Comparison of ENCODE assay signal across 24 cellular contexts in the genomic region with DNA sequence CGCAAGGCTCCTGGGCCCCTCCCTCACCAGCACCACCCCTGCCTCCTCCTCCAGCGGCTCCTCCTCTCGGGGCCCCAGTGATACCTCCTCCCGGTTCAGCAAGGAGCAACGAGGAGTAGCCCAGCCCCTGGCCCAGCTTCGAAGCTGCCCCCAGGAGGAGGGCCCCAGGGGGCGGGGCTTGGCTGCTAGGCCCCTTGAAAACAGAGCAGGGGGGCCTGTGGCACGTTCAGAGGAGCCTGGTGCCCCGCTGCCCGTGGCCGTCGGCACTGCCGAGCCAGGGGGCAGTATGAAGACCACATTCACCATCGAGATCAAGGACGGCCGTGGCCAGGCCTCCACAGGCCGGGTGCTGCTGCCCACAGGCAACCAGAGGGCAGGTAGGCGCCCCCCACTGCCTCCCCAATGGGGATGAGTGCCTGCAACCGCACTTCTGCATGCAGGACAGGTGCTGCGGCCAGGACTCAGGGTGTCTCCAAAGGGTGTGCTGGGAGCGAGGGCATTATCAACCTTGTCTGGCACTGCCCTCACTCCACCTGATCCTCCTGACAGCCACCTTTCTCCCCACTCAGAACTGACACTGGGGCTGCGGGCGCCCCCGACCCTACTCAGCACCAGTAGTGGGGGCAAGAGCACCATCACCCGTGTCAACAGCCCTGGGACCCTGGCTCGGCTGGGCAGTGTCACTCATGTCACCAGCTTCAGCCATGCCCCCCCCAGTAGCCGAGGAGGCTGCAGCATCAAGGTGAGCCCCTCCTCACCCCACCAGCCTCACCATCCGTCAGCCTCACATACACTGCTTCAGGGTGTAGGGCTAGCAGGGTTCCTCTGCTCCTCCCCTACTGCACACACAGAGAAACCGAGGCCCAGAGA. TPM values are rescaled to one million over a fixed set of nuclear protein-coding genes. Genes with fewer than 3 reads are reported as not detected.
DNase-seq lines count a peak whose midpoint lies in the region; ATAC-seq, FAIRE-seq and TF ChIP-seq lines count a peak whose summit lies in the region.
"Had no signal": no experiment of that assay in that cellular context is flagged by ENCODE, and none has a peak within 500 bp of the region (broad histone marks: within the 10 kb centered on the region; RNA-seq: fewer than 3 reads in every experiment).

No MANE protein-coding gene starts in this region.

- CTCF ChIA-PET in endothelial cell of umbilical vein (lab: Charles Lee) = interaction anchor here (1.1 to 3.2 kb wide), 5 partner anchors 9 to 144 kb away, joined by 4 to 11 read pairs (median 4); no protein-coding TSS in a partner anchor

- no peak overlapping the region for H3K4me3 ChIP-seq in right cardiac atrium (ENCODE audit: low read length)
- no peak overlapping the region for H3K4me3 ChIP-seq in endothelial cell of umbilical vein (replicated peaks in 1 of 3; ENCODE audit: insufficient read depth in 1 of 3, low read depth in 1 of 3, low read length in 3 of 3)
- peak overlapping the region in 1 of 2 donors; percentile 14 for H3K4me3 ChIP-seq in prostate gland
- H3K4me3 ChIP-seq: BLaER1 treated with 17β-estradiol and CSF1 and Interleukin-3, amounts not matched to agents 10 nM and 100 nM had no signal

- H3K9me1 ChIP-seq in endothelial cell of umbilical vein (replicated peaks; ENCODE audit: control insufficient read depth, extremely low read depth, insufficient read depth, low read length) = no peaks in the 10 kb centered on the region

- dilution Hi-C loops in endothelial cell of umbilical vein (cut with MboI; ENCODE audit: extremely low pct_ligation_motif_present, low sequenced_read_pairs) = no loop called here

- no peak overlapping the region for H3K9ac ChIP-seq in endothelial cell of umbilical vein (replicated peaks; ENCODE audit: extremely low read depth, insufficient read depth, low read length)
- H3K9ac ChIP-seq: KMS-11 had no signal

- POLR2A ChIA-PET in endothelial cell of umbilical vein (lab: Charles Lee) = no interaction called here

- no peak overlapping the region for H3K27ac Mint-ChIP-seq in T-helper 17 cell
- H3K27ac Mint-ChIP-seq: activated CD4-positive, alpha-beta T cell treated with anti-CD3 and anti-CD28 coated beads for 36 hours; activated CD8-positive, alpha-beta memory T cell treated with anti-CD3 and anti-CD28 coated beads, Interleukin-2, amount 10 ng/mL, durations not matched to agents 7 days and 5 days; activated T-helper 17 cell treated with anti-CD3 and anti-CD28 coated beads, Interleukin-2, amount 50 U/mL, for 72 hours; dendritic cell treated with granulocyte-macrophage colony-stimulating factor and Interleukin-4, amounts not matched to agents 40 ng/mL and 50 ng/mL, for 4 days; type B pancreatic cell had no signal

- H3K79me2 ChIP-seq in endothelial cell of umbilical vein (ENCODE audit: control insufficient read depth, insufficient read depth, low read length) = peaks cover 32% of the 10 kb centered on the region

- TF ChIP-seq POLR2A in endothelial cell of umbilical vein (IDR thresholded peaks at IDR 0.05; ENCODE audit: low read depth, low read length) (no peak), prostate gland (IDR thresholded peaks at IDR 0.05) (no peak)

- H3K36me3 ChIP-seq in endothelial cell of umbilical vein (ENCODE audit: control insufficient read depth in 2 of 2, extremely low read depth in 1 of 2, insufficient read depth in 2 of 2, low read length in 2 of 2) (peaks cover 25 to 82% of the 10 kb centered on the region in 2 experiments), prostate gland (peaks cover 0 to 25% of the 10 kb centered on the region in 2 donors)

- H3K27me3 ChIP-seq in right cardiac atrium (ENCODE audit: control insufficient read depth, insufficient read depth) (no peaks in the 10 kb centered on the region), endothelial cell of umbilical vein (ENCODE audit: control insufficient read depth in 2 of 2, insufficient read depth in 2 of 2, low read length in 2 of 2) (no peaks in the 10 kb centered on the region), prostate gland (replicated peaks; ENCODE audit: insufficient read depth) (no peaks in the 10 kb centered on the region)
- H3K27me3 ChIP-seq: BLaER1 treated with 17β-estradiol and CSF1 and Interleukin-3, amounts not matched to agents 10 nM and 100 nM had no signal

- no peak overlapping the region for H3K27ac ChIP-seq in right cardiac atrium (ENCODE audit: low read length)
- H3K27ac ChIP-seq in endothelial cell of umbilical vein (ENCODE audit: insufficient read depth, low read depth, low read length) = no peak overlapping the region
- H3K27ac ChIP-seq in prostate gland = peak overlapping the region; percentile 53 to 64
- H3K27ac ChIP-seq: BLaER1 treated with 17β-estradiol and CSF1 and Interleukin-3, amounts not matched to agents 10 nM and 100 nM; KMS-11 had no signal

- BruUV-seq in endothelial cell of umbilical vein (replicated peaks; lab: Mats Ljungman, UMichigan) = TSS peak; percentile 29

- peak; percentile 22 to 78 (median 55) for DNase-seq in right cardiac atrium
- DNase-seq in left ventricle myocardium superior = no peak
- DNase-seq in endothelial cell of umbilical vein (ENCODE audit: low read depth, low spot score) = no peak
- DNase-seq in prostate gland (ENCODE audit: low spot score) = no peak
- no peak for DNase-seq in cortex of kidney (lab: John Stamatoyannopoulos, UW)
- no peak for DNase-seq in T-helper 17 cell
- no peak for DNase-seq in NOMO-1 treated with DMSO at 0.1 percent for 48 hours (lab: John Stamatoyannopoulos, UW; ENCODE audit: unreplicated experiment)
- DNase-seq: activated CD4-positive, alpha-beta T cell treated with anti-CD3 and anti-CD28 coated beads for 36 hours; activated CD8-positive, alpha-beta memory T cell treated with anti-CD3 and anti-CD28 coated beads, Interleukin-2, amount 10 ng/mL, durations not matched to agents 7 days and 5 days; Calu3; HCEC 1CT; NCI-H2029; NCI-H446 treated with DMSO at 0.1 percent for 48 hours; stimulated activated naive B cell treated with anti-CD40 and anti-IgM and Interleukin-4, amounts not matched to agents 10 μg/mL and 1 μg/mL and 100 μg/mL, for 72 hours had no signal

- no peak overlapping the region for H2AFZ ChIP-seq in endothelial cell of umbilical vein (ENCODE audit: low read depth, low read length)

- WGBS in right cardiac atrium = 77% methylated on average over 29 of the region's 29 CpGs
- WGBS in prostate gland = 66% methylated on average over 12 of the region's 29 CpGs

- H3K4me1 ChIP-seq in right cardiac atrium (ENCODE audit: control insufficient read depth, insufficient read depth, low read length) = no peaks in the 10 kb centered on the region
- no peaks in the 10 kb centered on the region for H3K4me1 ChIP-seq in endothelial cell of umbilical vein (ENCODE audit: control insufficient read depth, extremely low read depth, insufficient read depth, low read length)
- H3K4me1 ChIP-seq in prostate gland (replicated peaks) = no peaks in the 10 kb centered on the region

- H3K36me3 Mint-ChIP-seq in T-helper 17 cell (ENCODE audit: low read depth) = no peaks in the 10 kb centered on the region
- H3K36me3 Mint-ChIP-seq: activated CD8-positive, alpha-beta memory T cell treated with anti-CD3 and anti-CD28 coated beads, Interleukin-2, amount 10 ng/mL, durations not matched to agents 7 days and 5 days; stimulated activated naive B cell treated with anti-CD40 and anti-IgM and Interleukin-4, amounts not matched to agents 10 μg/mL and 1 μg/mL and 100 μg/mL, for 72 hours had no signal

- no peak for FAIRE-seq in endothelial cell of umbilical vein (lab: Jason Lieb, UNC)
- FAIRE-seq: RCC 7860 had no signal

- no peaks in the 10 kb centered on the region for H4K20me1 ChIP-seq in endothelial cell of umbilical vein (replicated peaks; ENCODE audit: control insufficient read depth, extremely low read depth, insufficient read depth, low read length)

- no peak overlapping the region for H3K4me2 ChIP-seq in endothelial cell of umbilical vein (ENCODE audit: insufficient read depth, low read length)
- H3K4me2 ChIP-seq: KMS-11 had no signal

- no peak overlapping the region for H3K4me3 Mint-ChIP-seq in T-helper 17 cell
- H3K4me3 Mint-ChIP-seq: activated CD4-positive, alpha-beta T cell treated with anti-CD3 and anti-CD28 coated beads for 36 hours; activated CD8-positive, alpha-beta memory T cell treated with anti-CD3 and anti-CD28 coated beads, Interleukin-2, amount 10 ng/mL, durations not matched to agents 7 days and 5 days; activated T-helper 17 cell treated with anti-CD3 and anti-CD28 coated beads, Interleukin-2, amount 50 U/mL, for 72 hours; brain; dendritic cell treated with granulocyte-macrophage colony-stimulating factor and Interleukin-4, amounts not matched to agents 40 ng/mL and 50 ng/mL, for 4 days; stimulated activated naive B cell treated with anti-CD40 and anti-IgM and Interleukin-4, amounts not matched to agents 10 μg/mL and 1 μg/mL and 100 μg/mL, for 72 hours; type B pancreatic cell had no signal

- ATAC-seq in right cardiac atrium = no peak
- ATAC-seq in left ventricle myocardium superior = no peak
- no peak for ATAC-seq in T-helper 17 cell
- ATAC-seq in GM21576 (IDR thresholded peaks at IDR 0.05; ENCODE audit: unreplicated experiment) = no peak
- ATAC-seq: activated CD4-positive, alpha-beta T cell treated with anti-CD3 and anti-CD28 coated beads for 36 hours; activated CD8-positive, alpha-beta memory T cell treated with anti-CD3 and anti-CD28 coated beads, Interleukin-2, amount 10 ng/mL, durations not matched to agents 7 days and 5 days; activated T-helper 17 cell treated with anti-CD3 and anti-CD28 coated beads, Interleukin-2, amount 50 U/mL, for 72 hours; stimulated activated naive B cell treated with anti-CD40 and anti-IgM and Interleukin-4, amounts not matched to agents 10 μg/mL and 1 μg/mL and 100 μg/mL, for 72 hours had no signal

- peaks cover 8% of the 10 kb centered on the region for H3K4me1 Mint-ChIP-seq in T-helper 17 cell
- H3K4me1 Mint-ChIP-seq: activated CD4-positive, alpha-beta T cell treated with anti-CD3 and anti-CD28 coated beads for 36 hours; activated CD8-positive, alpha-beta memory T cell treated with anti-CD3 and anti-CD28 coated beads, Interleukin-2, amount 10 ng/mL, durations not matched to agents 7 days and 5 days; activated T-helper 17 cell treated with anti-CD3 and anti-CD28 coated beads, Interleukin-2, amount 50 U/mL, for 72 hours had no signal

- H3K9me3 ChIP-seq in right cardiac atrium (ENCODE audit: control insufficient read depth, low read length) (no peaks in the 10 kb centered on the region), endothelial cell of umbilical vein (replicated peaks; ENCODE audit: control insufficient read depth, insufficient read depth, low read length) (no peaks in the 10 kb centered on the region), prostate gland (no peaks in the 10 kb centered on the region), T-helper 17 cell (ENCODE audit: control insufficient read depth, low read length, poor library complexity, severe bottlenecking) (no peaks in the 10 kb centered on the region)
- H3K9me3 ChIP-seq: BLaER1 treated with 17β-estradiol and CSF1 and Interleukin-3, amounts not matched to agents 10 nM and 100 nM had no signal

- TF ChIP-seq CTCF in endothelial cell of umbilical vein (IDR thresholded peaks at IDR 0.05; ENCODE audit: extremely low read depth in 1 of 2, insufficient read depth in 1 of 2, low read depth in 1 of 2, low read length in 2 of 2) (no peak), prostate gland (IDR thresholded peaks at IDR 0.05) (no peak)

- no peaks in the 10 kb centered on the region for H3K27me3 Mint-ChIP-seq in T-helper 17 cell
- H3K27me3 Mint-ChIP-seq: activated CD4-positive, alpha-beta T cell treated with anti-CD3 and anti-CD28 coated beads for 36 hours; activated CD8-positive, alpha-beta memory T cell treated with anti-CD3 and anti-CD28 coated beads, Interleukin-2, amount 10 ng/mL, durations not matched to agents 7 days and 5 days; activated T-helper 17 cell treated with anti-CD3 and anti-CD28 coated beads, Interleukin-2, amount 50 U/mL, for 72 hours; dendritic cell treated with granulocyte-macrophage colony-stimulating factor and Interleukin-4, amounts not matched to agents 40 ng/mL and 50 ng/mL, for 4 days; stimulated activated naive B cell treated with anti-CD40 and anti-IgM and Interleukin-4, amounts not matched to agents 10 μg/mL and 1 μg/mL and 100 μg/mL, for 72 hours; type B pancreatic cell had no signal

- intact Hi-C loops in right cardiac atrium (cut with DNase I) = loop anchor here in 2 of 4 donors (5.0 kb wide), 1 partner anchor 56 kb away; no protein-coding TSS in a partner anchor
- intact Hi-C loops in left ventricle myocardium superior (cut with micrococcal nuclease) = no loop called here
- intact Hi-C loops in endothelial cell of umbilical vein (cut with micrococcal nuclease) = no loop called here
- intact Hi-C loops in prostate gland (cut with DNase I) = loop anchor here (2.0 kb wide), 1 partner anchor 13 kb away; no protein-coding TSS in a partner anchor

RNA-seq across cellular contexts. Expression of gene SMTN, which starts 10.2 kb away (rescaled TPM):
- total RNA-seq in right cardiac atrium (100 to 1,000 TPM; 156 to 233 (median 217) TPM), left ventricle myocardium superior (278 TPM), endothelial cell of umbilical vein (197 and 201 TPM in 2 replicates), prostate gland (100 to 1,000 TPM; 200 to 209 TPM), T-helper 17 cell (1 to 10 TPM; 1.8 to 4.9 TPM)
- polyA plus RNA-seq in right cardiac atrium (192 TPM), endothelial cell of umbilical vein (56.0 and 59.0 TPM in 2 replicates)
- polyA plus RNA-seq in endothelial cell of umbilical vein (2011; cell fraction: cytosol; rRNA removed) = 34.9 and 37.7 TPM in 2 replicates
- polyA plus RNA-seq in endothelial cell of umbilical vein (2011; cell fraction: nucleus; rRNA removed) = 164 and 190 TPM in 2 replicates
- 51.7 and 108 TPM in 2 replicates for polyA plus RNA-seq in endothelial cell of umbilical vein (2012)
- polyA minus RNA-seq in endothelial cell of umbilical vein = 37.2 and 45.0 TPM in 2 replicates
- 7.0 TPM for polyA minus RNA-seq in endothelial cell of umbilical vein (2011; cell fraction: cytosol; rRNA and poly(A)+ RNA removed)
- polyA minus RNA-seq in endothelial cell of umbilical vein (2011; cell fraction: nucleus; rRNA and poly(A)+ RNA removed) = 46.6 and 75.9 TPM in 2 replicates

RNA-seq across cellular contexts. Expression of gene SELENOM, which starts 16.0 kb away (rescaled TPM):
- total RNA-seq in right cardiac atrium = 100 to 1,000 TPM; 167 to 205 (median 176) TPM
- 219 TPM for polyA plus RNA-seq in right cardiac atrium
- total RNA-seq in left ventricle myocardium superior = 32.9 TPM
- total RNA-seq in endothelial cell of umbilical vein = 29.6 TPM in 2 replicates
- 87.1 and 132 TPM in 2 replicates for polyA plus RNA-seq in endothelial cell of umbilical vein
- polyA plus RNA-seq in endothelial cell of umbilical vein (2011; cell fraction: cytosol; rRNA removed) = 35.4 and 66.1 TPM in 2 replicates
- polyA plus RNA-seq in endothelial cell of umbilical vein (2011; cell fraction: nucleus; rRNA removed) = 27.3 and 31.4 TPM in 2 replicates
- 26.4 and 50.3 TPM in 2 replicates for polyA plus RNA-seq in endothelial cell of umbilical vein (2012)
- polyA minus RNA-seq in endothelial cell of umbilical vein = 12.0 and 16.9 TPM in 2 replicates
- polyA minus RNA-seq in endothelial cell of umbilical vein (2011; cell fraction: cytosol; rRNA and poly(A)+ RNA removed) = 1.4 TPM
- polyA minus RNA-seq in endothelial cell of umbilical vein (2011; cell fraction: nucleus; rRNA and poly(A)+ RNA removed) = 9.3 and 15.6 TPM in 2 replicates
- total RNA-seq in prostate gland = 100 to 1,000 TPM; 382 to 434 TPM
- total RNA-seq in T-helper 17 cell = 10 to 100 TPM; 33.2 to 54.8 TPM
- total RNA-seq: Calu3 had no signal

RNA-seq across cellular contexts. Expression of gene INPP5J, which starts 31.4 kb away (rescaled TPM):
- total RNA-seq in right cardiac atrium = 10 to 100 TPM; 28.8 to 62.1 (median 50.7) TPM
- 28.9 TPM for polyA plus RNA-seq in right cardiac atrium
- 15.7 TPM for total RNA-seq in left ventricle myocardium superior
- 0.49 and 0.65 TPM in 2 replicates for total RNA-seq in endothelial cell of umbilical vein
- 0.43 and 0.59 TPM in 2 replicates for polyA plus RNA-seq in endothelial cell of umbilical vein
- polyA plus RNA-seq in endothelial cell of umbilical vein (2011; cell fraction: cytosol; rRNA removed) = 0.25 and 0.45 TPM in 2 replicates
- polyA plus RNA-seq in endothelial cell of umbilical vein (2011; cell fraction: nucleus; rRNA removed) = 2.2 and 2.4 TPM in 2 replicates
- 0.32 and 0.44 TPM in 2 replicates for polyA plus RNA-seq in endothelial cell of umbilical vein (2012)
- 0.39 and 1.0 TPM in 2 replicates for polyA minus RNA-seq in endothelial cell of umbilical vein
- polyA minus RNA-seq in endothelial cell of umbilical vein (2011; cell fraction: cytosol; rRNA and poly(A)+ RNA removed) = 5.3 TPM
- polyA minus RNA-seq in endothelial cell of umbilical vein (2011; cell fraction: nucleus; rRNA and poly(A)+ RNA removed) = 0.53 and 0.58 TPM in 2 replicates
- total RNA-seq in prostate gland = 10 to 100 TPM; 14.4 to 33.3 TPM
- total RNA-seq in T-helper 17 cell = under 1 TPM in 1 of 2 donors, not detected in 1; 0.25 TPM
- total RNA-seq: mononuclear cell had no signal

RNA-seq across cellular contexts. Expression of gene PLA2G3, which starts 49.0 kb away (rescaled TPM):
- total RNA-seq in right cardiac atrium (not detected), left ventricle myocardium superior (not detected), endothelial cell of umbilical vein (0.75 and 1.0 TPM in 2 replicates), prostate gland (1 to 10 TPM in 1 of 2 donors, under 1 TPM in 1; 0.23 to 1.5 TPM), T-helper 17 cell (not detected)
- polyA plus RNA-seq in right cardiac atrium (not detected), endothelial cell of umbilical vein (0.84 and 0.91 TPM in 2 replicates)
- 0.50 and 0.55 TPM in 2 replicates for polyA plus RNA-seq in endothelial cell of umbilical vein (2011; cell fraction: cytosol; rRNA removed)
- polyA plus RNA-seq in endothelial cell of umbilical vein (2011; cell fraction: nucleus; rRNA removed) = 0.43 and 0.49 TPM in 2 replicates
- 0.16 and 0.25 TPM in 2 replicates for polyA plus RNA-seq in endothelial cell of umbilical vein (2012)
- 0.41 and 0.76 TPM in 2 replicates for polyA minus RNA-seq in endothelial cell of umbilical vein
- polyA minus RNA-seq in endothelial cell of umbilical vein (2011; cell fraction: cytosol; rRNA and poly(A)+ RNA removed) = not detected
- 0.14 and 0.29 TPM in 2 replicates for polyA minus RNA-seq in endothelial cell of umbilical vein (2011; cell fraction: nucleus; rRNA and poly(A)+ RNA removed)
- total RNA-seq: activated CD4-positive, alpha-beta T cell treated with anti-CD3 and anti-CD28 coated beads for 36 hours; activated CD8-positive, alpha-beta memory T cell treated with anti-CD3 and anti-CD28 coated beads, Interleukin-2, amount 10 ng/mL, durations not matched to agents 7 days and 5 days; activated T-helper 17 cell treated with anti-CD3 and anti-CD28 coated beads, Interleukin-2, amount 50 U/mL, for 72 hours; Calu3; epithelial cell of proximal tubule; mononuclear cell had no signal

Comparison
In these comparisons a context has a peak if more than half of its experiments do, and no peak if none do; other contexts are left out.
1. DNase-seq: peak in right cardiac atrium (3 of 3); none in left ventricle myocardium superior (single experiment), endothelial cell of umbilical vein (single experiment), prostate gland (single experiment), cortex of kidney (single experiment), T-helper 17 cell (0 of 3) and NOMO-1 treated with DMSO at 0.1 percent for 48 hours (single experiment).
2. H3K27ac ChIP-seq: peak in prostate gland (2 of 2); none in right cardiac atrium (single experiment) and endothelial cell of umbilical vein (single experiment).
3. RNA of gene SMTN, which starts 10.2 kb away (total RNA-seq): 278 TPM in left ventricle myocardium superior (single experiment), 156 to 233 TPM in right cardiac atrium, 200 to 209 TPM in prostate gland and 197 to 201 TPM in endothelial cell of umbilical vein; 1.8 to 4.9 TPM in T-helper 17 cell; every median in the first group is over 10 times any median in the second.